Comparison of ENCODE assay signal across 18 cellular contexts in the genomic region with DNA sequence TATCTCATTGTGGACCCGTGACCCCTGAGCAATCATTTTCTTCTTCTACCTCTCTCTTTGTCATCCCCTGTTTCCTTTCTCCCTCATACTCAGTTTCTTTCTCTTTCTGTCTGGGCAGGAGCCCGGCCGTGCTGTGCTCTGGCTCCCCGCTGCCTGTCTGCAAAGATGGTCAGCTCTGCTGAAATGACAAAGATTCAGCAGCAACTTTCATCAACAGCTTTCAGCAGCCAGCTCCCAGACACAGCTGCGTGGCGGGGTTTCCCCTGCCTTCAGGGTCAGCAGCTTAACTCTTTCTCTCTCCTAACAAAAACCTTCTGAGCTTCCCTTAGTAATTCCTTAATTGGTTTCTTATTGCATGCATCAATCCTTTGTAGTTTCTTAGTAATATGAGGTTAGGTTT.
"Had no signal": no experiment of that assay in that cellular context is flagged by ENCODE, and none has a peak within 500 bp of the region (broad histone marks: within the 10 kb centered on the region; RNA-seq: fewer than 3 reads in every experiment).

No MANE protein-coding gene starts in this region.

- H3K4me1 ChIP-seq: foreskin keratinocyte, left lung, pancreas, tibial artery had no signal

- DNase-seq: activated CD4-positive, alpha-beta T cell treated with anti-CD3 and anti-CD28 coated beads for 1 hour; activated CD4-positive, alpha-beta T cell treated with anti-CD3 and anti-CD28 coated beads, Interleukin-2, amount 50 U/mL, for 1 hour; activated T-cell treated with anti-CD3 and anti-CD28 coated beads, Interleukin-2, amount 50 U/mL, for 1 hour; aorta; effector CD8-positive, alpha-beta T cell; erythroblast; foreskin keratinocyte; left lung; naive thymus-derived CD4-positive, alpha-beta T cell; pancreas; right cardiac atrium; stimulated activated CD4-positive, alpha-beta T cell treated with anti-CD3 and anti-CD28 coated beads, Interleukin-4, amount 100 ng/mL, for 4 hours; tibial artery had no signal

- H3K36me3 Mint-ChIP-seq: brain; naive thymus-derived CD4-positive, alpha-beta T cell had no signal

- H3K4me3 ChIP-seq: left lung, lung, pancreas, tibial artery had no signal

- H3K27me3 ChIP-seq: foreskin keratinocyte, left lung, pancreas, tibial artery had no signal

- ATAC-seq: activated naive CD4-positive, alpha-beta T cell treated with anti-CD3 and anti-CD28 coated beads, Interleukin-2, amount 50 U/mL, for 72 hours; activated T-helper 17 cell treated with anti-CD3 and anti-CD28 coated beads, Interleukin-2, amount 50 U/mL, for 72 hours; foreskin keratinocyte; left lung; naive thymus-derived CD4-positive, alpha-beta T cell; pancreas; right cardiac atrium had no signal

- H3K27me3 Mint-ChIP-seq: activated T-helper 17 cell treated with anti-CD3 and anti-CD28 coated beads, Interleukin-2, amount 50 U/mL, for 72 hours; naive thymus-derived CD4-positive, alpha-beta T cell; stimulated activated naive CD8-positive, alpha-beta T cell treated with anti-CD3 and anti-CD28 coated beads, Interleukin-15, Interleukin-2, amounts not matched to agents 100 ng/mL and 50 ng/mL, for 24 hours had no signal

- H3K4me3 Mint-ChIP-seq: activated T-helper 17 cell treated with anti-CD3 and anti-CD28 coated beads, Interleukin-2, amount 50 U/mL, for 72 hours; brain; naive thymus-derived CD4-positive, alpha-beta T cell; stimulated activated naive CD8-positive, alpha-beta T cell treated with anti-CD3 and anti-CD28 coated beads, Interleukin-15, Interleukin-2, amounts not matched to agents 100 ng/mL and 50 ng/mL, for 24 hours had no signal

- H3K27ac ChIP-seq: foreskin keratinocyte, left lung, pancreas, tibial artery had no signal

- H3K36me3 ChIP-seq: left lung, pancreas, tibial artery had no signal

- H3K9me3 ChIP-seq: pancreas, tibial artery had no signal

- H3K4me1 Mint-ChIP-seq: activated T-helper 17 cell treated with anti-CD3 and anti-CD28 coated beads, Interleukin-2, amount 50 U/mL, for 72 hours; brain; naive thymus-derived CD4-positive, alpha-beta T cell had no signal

- H3K27ac Mint-ChIP-seq: activated naive CD4-positive, alpha-beta T cell treated with anti-CD3 and anti-CD28 coated beads, Interleukin-2, amount 50 U/mL, for 72 hours; activated T-helper 17 cell treated with anti-CD3 and anti-CD28 coated beads, Interleukin-2, amount 50 U/mL, for 72 hours; naive thymus-derived CD4-positive, alpha-beta T cell; stimulated activated naive CD8-positive, alpha-beta T cell treated with anti-CD3 and anti-CD28 coated beads, Interleukin-15, Interleukin-2, amounts not matched to agents 100 ng/mL and 50 ng/mL, for 24 hours had no signal
